ENCODE assay signal across 22 cellular contexts in the genomic region with DNA sequence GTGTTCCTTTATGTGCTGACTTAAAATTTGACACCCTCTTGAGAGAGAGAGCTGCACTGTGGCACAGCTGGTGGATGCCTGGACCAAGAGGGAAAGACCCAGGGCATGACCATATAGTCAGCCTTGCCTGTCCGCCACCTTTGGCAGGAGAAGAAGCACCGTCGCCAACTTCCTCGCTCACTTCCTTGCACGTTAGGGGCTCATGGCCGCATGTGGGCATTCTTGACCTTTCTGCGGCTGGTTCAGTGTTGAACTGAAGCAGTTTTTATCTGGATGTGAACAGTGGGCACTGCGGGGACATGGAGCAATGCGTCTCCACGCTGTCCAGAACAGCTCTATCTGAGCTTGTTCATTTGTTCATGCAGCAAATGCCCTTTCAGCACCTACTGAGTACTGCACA.
A peak's percentile ranks its signal among the peaks of the same experiment; 100 is the strongest.
DNase-seq lines count a peak whose midpoint lies in the region; TF ChIP-seq lines count a peak whose summit lies in the region.
"Had no signal": no experiment of that assay in that cellular context is flagged by ENCODE, and none has a peak within 500 bp of the region (broad histone marks: within the 10 kb centered on the region; RNA-seq: fewer than 3 reads in every experiment).

No MANE protein-coding gene starts in this region.

- 95 to 98% (median 96%) methylated on average over 10 of the region's 10 CpGs for WGBS in ovary, 3 donors

- H3K27me3 Mint-ChIP-seq in activated CD4-positive, alpha-beta memory T cell treated with anti-CD3 and anti-CD28 coated beads, Interleukin-2, amount 10 ng/mL, durations not matched to agents 7 days and 5 days = no peaks in the 10 kb centered on the region
- H3K27me3 Mint-ChIP-seq in activated CD4-positive, alpha-beta memory T cell treated with anti-CD3 and anti-CD28 coated beads for 36 hours = no peaks in the 10 kb centered on the region
- H3K27me3 Mint-ChIP-seq: B cell; CD4-positive, CD25-positive, alpha-beta regulatory T cell had no signal

- intact Hi-C loops in activated CD4-positive, alpha-beta memory T cell treated with anti-CD3 and anti-CD28 coated beads for 36 hours (cut with micrococcal nuclease) = no loop called here
- intact Hi-C loops in ovary (cut with DNase I) = no loop called here

- H3K4me3 ChIP-seq in SJCRH30 = no peak overlapping the region
- no peak overlapping the region for H3K4me3 ChIP-seq in ovary
- H3K4me3 ChIP-seq: BLaER1, GM12878, GM23248 had no signal

- TF ChIP-seq EP300 in ovary (IDR thresholded peaks at IDR 0.05) = no peak

- H3K4me1 ChIP-seq in SJCRH30 (peaks cover 43% of the 10 kb centered on the region), ovary (ENCODE audit: insufficient read depth) (peaks cover 5% of the 10 kb centered on the region)
- H3K4me1 ChIP-seq: Caco-2 had no signal

- H3K27ac Mint-ChIP-seq in activated CD4-positive, alpha-beta memory T cell treated with anti-CD3 and anti-CD28 coated beads, Interleukin-2, amount 10 ng/mL, durations not matched to agents 7 days and 5 days = no peak overlapping the region
- H3K27ac Mint-ChIP-seq in activated CD4-positive, alpha-beta memory T cell treated with anti-CD3 and anti-CD28 coated beads for 36 hours = no peak overlapping the region
- H3K27ac Mint-ChIP-seq: B cell; CD8-positive, alpha-beta T cell had no signal

- no peak for TF ChIP-seq CTCF in ovary (IDR thresholded peaks at IDR 0.05)

- H3K36me3 ChIP-seq in SJCRH30 (peaks cover 33% of the 10 kb centered on the region), ovary (no peaks in the 10 kb centered on the region)

- CTCF ChIA-PET in activated CD4-positive, alpha-beta memory T cell treated with anti-CD3 and anti-CD28 coated beads, Interleukin-2, amount 10 ng/mL, durations not matched to agents 7 days and 5 days (lab: Charles Lee) = no interaction called here
- CTCF ChIA-PET in activated CD4-positive, alpha-beta memory T cell treated with anti-CD3 and anti-CD28 coated beads for 36 hours (lab: Charles Lee) = interaction anchor here (1.4 kb wide), 1 partner anchor 23 kb away, joined by 5 read pairs; no protein-coding TSS in a partner anchor

- no peak overlapping the region for H3K4me3 Mint-ChIP-seq in activated CD4-positive, alpha-beta memory T cell treated with anti-CD3 and anti-CD28 coated beads, Interleukin-2, amount 10 ng/mL, durations not matched to agents 7 days and 5 days
- H3K4me3 Mint-ChIP-seq in activated CD4-positive, alpha-beta memory T cell treated with anti-CD3 and anti-CD28 coated beads for 36 hours = no peak overlapping the region
- H3K4me3 Mint-ChIP-seq: B cell; CD4-positive, CD25-positive, alpha-beta regulatory T cell; CD8-positive, alpha-beta T cell had no signal

- H3K9me3 ChIP-seq in SJCRH30 (replicated peaks) (no peaks in the 10 kb centered on the region), ovary (no peaks in the 10 kb centered on the region)
- H3K9me3 ChIP-seq: BLaER1, Caco-2 had no signal

- no peaks in the 10 kb centered on the region for H3K4me1 Mint-ChIP-seq in activated CD4-positive, alpha-beta memory T cell treated with anti-CD3 and anti-CD28 coated beads, Interleukin-2, amount 10 ng/mL, durations not matched to agents 7 days and 5 days
- H3K4me1 Mint-ChIP-seq in activated CD4-positive, alpha-beta memory T cell treated with anti-CD3 and anti-CD28 coated beads for 36 hours (ENCODE audit: low read depth) = no peaks in the 10 kb centered on the region
- H3K4me1 Mint-ChIP-seq: B cell had no signal

- peaks cover 16% of the 10 kb centered on the region for H3K36me3 Mint-ChIP-seq in activated CD4-positive, alpha-beta memory T cell treated with anti-CD3 and anti-CD28 coated beads, Interleukin-2, amount 10 ng/mL, durations not matched to agents 7 days and 5 days (ENCODE audit: low read depth)
- H3K36me3 Mint-ChIP-seq in activated CD4-positive, alpha-beta memory T cell treated with anti-CD3 and anti-CD28 coated beads for 36 hours = peaks cover 21% of the 10 kb centered on the region

- H3K9me3 Mint-ChIP-seq in activated CD4-positive, alpha-beta memory T cell treated with anti-CD3 and anti-CD28 coated beads, Interleukin-2, amount 10 ng/mL, durations not matched to agents 7 days and 5 days = no peaks in the 10 kb centered on the region
- H3K9me3 Mint-ChIP-seq in activated CD4-positive, alpha-beta memory T cell treated with anti-CD3 and anti-CD28 coated beads for 36 hours = no peaks in the 10 kb centered on the region
- H3K9me3 Mint-ChIP-seq: CD4-positive, CD25-positive, alpha-beta regulatory T cell; CD8-positive, alpha-beta T cell had no signal

- H3K27me3 ChIP-seq in SJCRH30 = no peaks in the 10 kb centered on the region
- H3K27me3 ChIP-seq in ovary = no peaks in the 10 kb centered on the region

- H3K27ac ChIP-seq in SJCRH30 = peak overlapping the region; percentile 92; the same call in 1 of the 2 replicates
- H3K27ac ChIP-seq in ovary = no peak overlapping the region
- H3K27ac ChIP-seq: 22Rv1, BLaER1, C4-2B, GM23248 had no signal

- TF ChIP-seq POLR2A in ovary (IDR thresholded peaks at IDR 0.05) = no peak

- POLR2A ChIA-PET in activated CD4-positive, alpha-beta memory T cell treated with anti-CD3 and anti-CD28 coated beads, Interleukin-2, amount 10 ng/mL, durations not matched to agents 7 days and 5 days (lab: Charles Lee) = no interaction called here
- POLR2A ChIA-PET in activated CD4-positive, alpha-beta memory T cell treated with anti-CD3 and anti-CD28 coated beads for 36 hours (lab: Charles Lee) = no interaction called here

- DNase-seq in NCI-H187 treated with DMSO at 0.1 percent for 48 hours (lab: John Stamatoyannopoulos, UW) = peak; percentile 80
- DNase-seq in NCI-H187 (lab: John Stamatoyannopoulos, UW) = no peak
- DNase-seq in activated CD4-positive, alpha-beta memory T cell treated with anti-CD3 and anti-CD28 coated beads, Interleukin-2, amount 10 ng/mL, durations not matched to agents 7 days and 5 days = peak; percentile 13
- no peak for DNase-seq in activated CD4-positive, alpha-beta memory T cell treated with anti-CD3 and anti-CD28 coated beads for 36 hours
- DNase-seq in SJCRH30 = no peak
- DNase-seq in mesenteric fat pad (ENCODE audit: low spot score) = peak; percentile 73
- no peak for DNase-seq in stimulated activated CD8-positive, alpha-beta memory T cell treated with anti-CD3 and anti-CD28 coated beads, Interleukin-4, amount 100 ng/mL, for 48 hours
- no peak for DNase-seq in ovary
- DNase-seq: Caco-2; CD4-positive, CD25-positive, alpha-beta regulatory T cell; CD8-positive, alpha-beta T cell; DMS 273 treated with DMSO at 0.1 percent for 48 hours; EL; GDM1; GM23248; H7; HCEC 1CT had no signal

Comparison
In these comparisons a context has a peak if more than half of its experiments do, and no peak if none do; other contexts are left out.
1. DNase-seq: peak in NCI-H187 treated with DMSO at 0.1 percent for 48 hours (single experiment), activated CD4-positive, alpha-beta memory T cell treated with anti-CD3 and anti-CD28 coated beads, Interleukin-2, amount 10 ng/mL, durations not matched to agents 7 days and 5 days (single experiment) and mesenteric fat pad (single experiment); none in NCI-H187 (0 of 2), activated CD4-positive, alpha-beta memory T cell treated with anti-CD3 and anti-CD28 coated beads for 36 hours (single experiment), SJCRH30 (0 of 2), stimulated activated CD8-positive, alpha-beta memory T cell treated with anti-CD3 and anti-CD28 coated beads, Interleukin-4, amount 100 ng/mL, for 48 hours (single experiment) and ovary (0 of 5).